8 cellular contexts compared by ENCODE assay signal in genomic region chr3:31534036-31534435, GRCh38. TPM values are rescaled to one million over a fixed set of nuclear protein-coding genes. Genes with fewer than 3 reads are reported as not detected.
DNase-seq lines count a peak whose midpoint lies in the region; ATAC-seq and TF ChIP-seq lines count a peak whose summit lies in the region.

No MANE protein-coding gene starts in this region.

- intact Hi-C loops in ascending aorta (cut with DNase I) = loop anchor here (5.0 to 10.0 kb wide), 6 partner anchors 231 to 1901 kb away; no protein-coding TSS in a partner anchor

- H3K9me3 ChIP-seq in ascending aorta = no peaks in the 10 kb centered on the region
- H3K9me3 ChIP-seq in suprapubic skin = no peaks in the 10 kb centered on the region

- TF ChIP-seq CTCF in ascending aorta (IDR thresholded peaks at IDR 0.05) (no peak), suprapubic skin (IDR thresholded peaks at IDR 0.05) (no peak)

- H3K27me3 ChIP-seq in ascending aorta (no peaks in the 10 kb centered on the region), suprapubic skin (no peaks in the 10 kb centered on the region)

- H3K4me3 ChIP-seq in ascending aorta = peak overlapping the region; percentile 76 to 80
- peak overlapping the region; percentile 97 for H3K4me3 ChIP-seq in suprapubic skin

- 10% methylated on average over 5 of the region's 5 CpGs for WGBS in suprapubic skin

- TF ChIP-seq EP300 in suprapubic skin (IDR thresholded peaks at IDR 0.05) = no peak

- DNase-seq in DMS79 treated with DMSO at 0.1 percent for 48 hours (lab: John Stamatoyannopoulos, UW) (peak; percentile 27), DMS79 (lab: John Stamatoyannopoulos, UW) (no peak), NCI-H2029 (lab: John Stamatoyannopoulos, UW) (peak; percentile 14), ascending aorta (ENCODE audit: low spot score in 2 of 2) (no peak), kidney glomerular epithelial cell (lab: John Stamatoyannopoulos, UW) (peak; percentile 9), suprapubic skin (ENCODE audit: low spot score in 2 of 2) (no peak), NCI-H2081 treated with DMSO at 0.1 percent for 48 hours (lab: John Stamatoyannopoulos, UW) (no peak)

- no peak for ATAC-seq in HG03175 (IDR thresholded peaks at IDR 0.05; ENCODE audit: unreplicated experiment)

- H3K27ac ChIP-seq in ascending aorta (peak overlapping the region in 1 of 2 donors; percentile 97), suprapubic skin (peak overlapping the region; percentile 97)

- TF ChIP-seq POLR2A in suprapubic skin (IDR thresholded peaks at IDR 0.05) = no peak

- no peaks in the 10 kb centered on the region for H3K36me3 ChIP-seq in ascending aorta
- H3K36me3 ChIP-seq in suprapubic skin = no peaks in the 10 kb centered on the region

- H3K4me1 ChIP-seq in ascending aorta (peaks cover 2 to 13% of the 10 kb centered on the region in 2 donors), suprapubic skin (peaks cover 49% of the 10 kb centered on the region)

RNA-seq across cellular contexts. Expression of gene STT3B, which starts 1.3 kb away (rescaled TPM):
- total RNA-seq in ascending aorta (79.5 TPM), suprapubic skin (10 to 100 TPM; 69.5 to 97.0 (median 78.4) TPM)

Comparison
In these comparisons a context has a peak if more than half of its experiments do, and no peak if none do; other contexts are left out.
1. DNase-seq: peak in DMS79 treated with DMSO at 0.1 percent for 48 hours (single experiment), NCI-H2029 (single experiment) and kidney glomerular epithelial cell (single experiment); none in DMS79 (single experiment), ascending aorta (0 of 2), suprapubic skin (0 of 2) and NCI-H2081 treated with DMSO at 0.1 percent for 48 hours (single experiment).